ENCODE assay signal across 17 cellular contexts in genomic region chr12:25433024-25433423, GRCh38.
"Had no signal": no experiment of that assay in that cellular context is flagged by ENCODE, and none has a peak within 500 bp of the region (broad histone marks: within the 10 kb centered on the region; RNA-seq: fewer than 3 reads in every experiment).

No MANE protein-coding gene starts in this region.

- H3K36me3 ChIP-seq: breast epithelium, right lobe of liver, spleen, thoracic aorta had no signal

- H3K27me3 ChIP-seq: breast epithelium, right lobe of liver, spleen had no signal

- H3K9me3 Mint-ChIP-seq: activated CD4-positive, alpha-beta T cell treated with anti-CD3 and anti-CD28 coated beads, Interleukin-2, amount 10 ng/mL, durations not matched to agents 7 days and 5 days; dendritic cell treated with granulocyte-macrophage colony-stimulating factor and Interleukin-4, amounts not matched to agents 40 ng/mL and 50 ng/mL, for 4 days; neural crest cell; T-helper 2 cell treated with Interferon-gamma antibody and Interleukin-4, amounts not matched to agents 5 μg/mL and 100 μg/mL, for 36 hours had no signal

- H3K4me3 Mint-ChIP-seq: activated CD4-positive, alpha-beta T cell treated with anti-CD3 and anti-CD28 coated beads, Interleukin-2, amount 10 ng/mL, durations not matched to agents 7 days and 5 days; dendritic cell treated with granulocyte-macrophage colony-stimulating factor and Interleukin-4, amounts not matched to agents 40 ng/mL and 50 ng/mL, for 4 days; neural crest cell; T-helper 2 cell treated with Interferon-gamma antibody and Interleukin-4, amounts not matched to agents 5 μg/mL and 100 μg/mL, for 36 hours had no signal

- DNase-seq: activated CD4-positive, alpha-beta T cell treated with anti-CD3 and anti-CD28 coated beads, Interleukin-2, amount 10 ng/mL, durations not matched to agents 7 days and 5 days; activated CD8-positive, alpha-beta memory T cell treated with anti-CD3 and anti-CD28 coated beads for 24 hours; activated naive CD4-positive, alpha-beta T cell; aorta; cerebellar nuclear complex; effector memory CD4-positive, alpha-beta T cell; islet precursor cell; psoas muscle; right lobe of liver; spleen had no signal

- ATAC-seq: left lobe of liver, psoas muscle, right lobe of liver had no signal

- H3K27ac Mint-ChIP-seq: activated CD4-positive, alpha-beta T cell treated with anti-CD3 and anti-CD28 coated beads, Interleukin-2, amount 10 ng/mL, durations not matched to agents 7 days and 5 days; dendritic cell treated with granulocyte-macrophage colony-stimulating factor and Interleukin-4, amounts not matched to agents 40 ng/mL and 50 ng/mL, for 4 days; T-helper 2 cell treated with Interferon-gamma antibody and Interleukin-4, amounts not matched to agents 5 μg/mL and 100 μg/mL, for 36 hours had no signal

- H3K27ac ChIP-seq: breast epithelium, epithelial cell of prostate, psoas muscle, right lobe of liver, spleen, thoracic aorta had no signal

- H3K9me3 ChIP-seq: breast epithelium, psoas muscle, right lobe of liver, spleen, thoracic aorta had no signal

- H3K4me1 ChIP-seq: breast epithelium, psoas muscle, right lobe of liver had no signal

- H3K4me3 ChIP-seq: breast epithelium, psoas muscle, right lobe of liver, spleen, thoracic aorta had no signal
